ENCODE assay signal across 20 cellular contexts in genomic region chr2:95284886-95285541, GRCh38. TPM values are rescaled to one million over a fixed set of nuclear protein-coding genes. Genes with fewer than 3 reads are reported as not detected.
DNase-seq lines count a peak whose midpoint lies in the region; ATAC-seq and TF ChIP-seq lines count a peak whose summit lies in the region.
"Had no signal": no experiment of that assay in that cellular context is flagged by ENCODE, and none has a peak within 500 bp of the region (broad histone marks: within the 10 kb centered on the region; RNA-seq: fewer than 3 reads in every experiment).

No MANE protein-coding gene starts in this region.

- no peaks in the 10 kb centered on the region for H3K79me1 ChIP-seq in neuronal stem cell (ENCODE audit: low read depth, low read length)

- TF ChIP-seq CTCF in GM23338 (conservative IDR thresholded peaks at IDR 0.05; ENCODE audit: low read depth in 2 of 2) (no peak), endodermal cell (conservative IDR thresholded peaks at IDR 0.05) (no peak)

- DNase-seq in GM23338 (ENCODE audit: low spot score): peak; percentile 41
- DNase-seq in endodermal cell: peak; percentile 67
- DNase-seq in neuronal stem cell (ENCODE audit: low spot score): no peak
- DNase-seq in NCI-H1694 (lab: John Stamatoyannopoulos, UW): no peak
- DNase-seq: AML-193; DMS79; MM.1S; NCI-H1092 treated with DMSO at 0.1 percent for 48 hours; NCI-H748 treated with DMSO at 0.1 percent for 48 hours; NK-92 treated with Interleukin-12 subunit alpha and Interleukin-12 subunit beta, amount 100 ng/mL, for 24 hours; Peyer's patch had no signal

- no peak overlapping the region for H2BK5ac ChIP-seq in neuronal stem cell (ENCODE audit: low read length)

- no peak overlapping the region for H3K18ac ChIP-seq in neuronal stem cell (ENCODE audit: low read length)

- H3K4me3 Mint-ChIP-seq in GM23338 (no peak overlapping the region), endodermal cell (no peak overlapping the region)
- H3K4me3 Mint-ChIP-seq: IgD-negative memory B cell had no signal

- H3K4ac ChIP-seq in neuronal stem cell (ENCODE audit: low read length): no peak overlapping the region

- H3F3A ChIP-seq in GM23338 (replicated peaks; ENCODE audit: low read depth): no peaks in the 10 kb centered on the region

- 82 to 89% methylated on average over 9 to 13 of the region's 13 CpGs for WGBS in endodermal cell (ENCODE audit: insufficient coverage in 1 of 2, insufficient read length in 1 of 2), 2 experiments
- WGBS in neuronal stem cell (ENCODE audit: extremely low coverage in 2 of 2, insufficient read length in 2 of 2, insufficient replicate concordance in 1 of 2), 2 donors: no CpG with 5 or more reads among the region's 13 CpGs

- H3K27ac Mint-ChIP-seq in GM23338 (no peak overlapping the region), endodermal cell (no peak overlapping the region)

- no peaks in the 10 kb centered on the region for H3K79me2 ChIP-seq in GM23338 (replicated peaks; ENCODE audit: insufficient read depth)

- no peak for TF ChIP-seq EP300 in Ishikawa (IDR thresholded peaks at IDR 0.05; ENCODE audit: borderline replicate concordance)

- no peak overlapping the region for H2BK12ac ChIP-seq in neuronal stem cell (ENCODE audit: low read length)

- H3K23ac ChIP-seq in neuronal stem cell (ENCODE audit: low read depth, low read length, poor library complexity): peak overlapping the region; percentile 34

- H3K36me3 ChIP-seq in GM23338 (ENCODE audit: insufficient read depth) (no peaks in the 10 kb centered on the region), endodermal cell (ENCODE audit: control insufficient read depth, insufficient read depth, low read length) (no peaks in the 10 kb centered on the region), neuronal stem cell (replicated peaks in 1 of 2; ENCODE audit: control insufficient read depth in 2 of 2, insufficient read depth in 2 of 2, low read length in 2 of 2) (no peaks in the 10 kb centered on the region)

- H3K9me2 ChIP-seq in GM23338 (ENCODE audit: insufficient read depth): no peaks in the 10 kb centered on the region

- no peak for TF ChIP-seq RAD21 in Ishikawa (IDR thresholded peaks at IDR 0.05; ENCODE audit: low read depth)

- H3K4me3 ChIP-seq in GM23338 (no peak overlapping the region), endodermal cell (ENCODE audit: low read length) (no peak overlapping the region), neuronal stem cell (ENCODE audit: low read length in 2 of 2) (no peak overlapping the region)
- H3K4me3 ChIP-seq: Peyer's patch had no signal

- H3K9me3 Mint-ChIP-seq in GM23338: peaks cover 1% of the 10 kb centered on the region
- peaks cover under 1% of the 10 kb centered on the region for H3K9me3 Mint-ChIP-seq in endodermal cell

- no peaks in the 10 kb centered on the region for H3K9me3 ChIP-seq in endodermal cell (ENCODE audit: control insufficient read depth, low read length)
- H3K9me3 ChIP-seq in neuronal stem cell (replicated peaks in 1 of 2; ENCODE audit: control insufficient read depth in 2 of 2, insufficient read depth in 1 of 2, low read depth in 1 of 2, low read length in 2 of 2): no peaks in the 10 kb centered on the region
- H3K9me3 ChIP-seq: Peyer's patch had no signal

- H3K9ac ChIP-seq in endodermal cell (ENCODE audit: extremely low read depth, low read length, poor library complexity, severe bottlenecking) (no peak overlapping the region), neuronal stem cell (ENCODE audit: low read depth, low read length, poor library complexity) (no peak overlapping the region)

- H3K27ac ChIP-seq in GM23338 (ENCODE audit: low read depth): no peak overlapping the region
- no peak overlapping the region for H3K27ac ChIP-seq in endodermal cell (ENCODE audit: low read depth, low read length)
- no peak overlapping the region for H3K27ac ChIP-seq in neuronal stem cell (replicated peaks; ENCODE audit: low read length)
- H3K27ac ChIP-seq: C4-2B, HL-60, Peyer's patch had no signal

- H3K36me3 Mint-ChIP-seq in GM23338 (ENCODE audit: low read depth): peaks cover 1% of the 10 kb centered on the region
- no peaks in the 10 kb centered on the region for H3K36me3 Mint-ChIP-seq in endodermal cell (ENCODE audit: low read depth)

- H3K4me1 ChIP-seq in GM23338 (ENCODE audit: insufficient read depth) (no peaks in the 10 kb centered on the region), endodermal cell (ENCODE audit: control insufficient read depth, insufficient read depth, low read length) (no peaks in the 10 kb centered on the region), neuronal stem cell (ENCODE audit: control insufficient read depth in 2 of 2, insufficient read depth in 1 of 2, low read depth in 1 of 2, low read length in 2 of 2) (peaks cover 0 to 5% of the 10 kb centered on the region in 2 donors)
- H3K4me1 ChIP-seq: Peyer's patch had no signal

- peak overlapping the region; percentile 33 for H4K8ac ChIP-seq in neuronal stem cell (ENCODE audit: low read depth, low read length)

- H3K27me3 Mint-ChIP-seq in GM23338 (ENCODE audit: insufficient read depth, low read depth, poor library complexity): peaks cover 6% of the 10 kb centered on the region
- H3K27me3 Mint-ChIP-seq in endodermal cell (ENCODE audit: insufficient read depth): no peaks in the 10 kb centered on the region
- H3K27me3 Mint-ChIP-seq: IgD-negative memory B cell had no signal

- no peak overlapping the region for H2BK120ac ChIP-seq in neuronal stem cell (ENCODE audit: low read depth, low read length)

- H2BK15ac ChIP-seq in neuronal stem cell (ENCODE audit: low read length): no peak overlapping the region

- H4K20me1 ChIP-seq in GM23338 (replicated peaks; ENCODE audit: insufficient read depth): no peaks in the 10 kb centered on the region

- no peak overlapping the region for H2AFZ ChIP-seq in GM23338
- no peak overlapping the region for H2AFZ ChIP-seq in neuronal stem cell (ENCODE audit: low read length)

- H3K27me3 ChIP-seq in GM23338 (ENCODE audit: insufficient read depth) (no peaks in the 10 kb centered on the region), endodermal cell (ENCODE audit: control insufficient read depth, insufficient read depth, low read length, poor library complexity, severe bottlenecking) (no peaks in the 10 kb centered on the region), neuronal stem cell (ENCODE audit: control insufficient read depth in 3 of 3, insufficient read depth in 3 of 3, low read depth in 1 of 3, low read length in 3 of 3) (no peaks in the 10 kb centered on the region)
- H3K27me3 ChIP-seq: Peyer's patch had no signal

- peaks cover 3% of the 10 kb centered on the region for H3K4me1 Mint-ChIP-seq in GM23338
- H3K4me1 Mint-ChIP-seq in endodermal cell: no peaks in the 10 kb centered on the region

- H4K91ac ChIP-seq in neuronal stem cell (ENCODE audit: low read depth, low read length, poor library complexity): no peak overlapping the region

- no peak overlapping the region for H3K14ac ChIP-seq in neuronal stem cell (ENCODE audit: low read length)

- H3K4me2 ChIP-seq in GM23338 (no peak overlapping the region), neuronal stem cell (ENCODE audit: insufficient read depth, low read length, poor library complexity, severe bottlenecking) (no peak overlapping the region)

- peak; percentile 44 for ATAC-seq in GM23338
- ATAC-seq in HG03280 (IDR thresholded peaks at IDR 0.05; ENCODE audit: unreplicated experiment): no peak
- ATAC-seq in GM18517 (IDR thresholded peaks at IDR 0.05; ENCODE audit: unreplicated experiment): no peak
- ATAC-seq: Right ventricle myocardium inferior had no signal

- no peak overlapping the region for H2AK5ac ChIP-seq in neuronal stem cell (ENCODE audit: low read depth, low read length)

TF ChIP-seq in Ishikawa, 13 proteins besides CTCF, POLR2A, EP300 and RAD21:
- TF ChIP-seq FOXM1 (IDR thresholded peaks at IDR 0.05; ENCODE audit: borderline replicate concordance, low read depth) (no peak), REST (IDR thresholded peaks at IDR 0.05; ENCODE audit: low read depth) (peak; percentile 83)
TF ChIP-seq in Ishikawa: peak in this region for 1.

RNA-seq across cellular contexts. Expression of gene PROM2, which starts 10.8 kb away (rescaled TPM):
- 2.2 TPM in 2 replicates for total RNA-seq in GM23338 (2014; rRNA removed; shearing (Covaris generic))
- polyA plus RNA-seq in GM23338 (2016; fragmentation: Nextera tagmentation; extraction: Ambion mirVana): 1.1 and 2.1 TPM in 2 replicates
- 1 to 10 TPM; 2.2 to 2.3 TPM for total RNA-seq in endodermal cell
- polyA plus RNA-seq in endodermal cell (2013, experiment 1 of 2): 2.1 TPM
- 1.3 TPM for polyA plus RNA-seq in endodermal cell (2013, experiment 2 of 2)
- polyA plus RNA-seq in neuronal stem cell (2013, experiment 1 of 2): 1.5 TPM
- polyA plus RNA-seq in neuronal stem cell (2013, experiment 2 of 2): 0.83 TPM
- total RNA-seq: HT1080, SK-MEL-5 had no signal
- polyA plus RNA-seq: IgD-negative memory B cell had no signal

RNA-seq across cellular contexts. Expression of gene KCNIP3, which starts 12.1 kb away (rescaled TPM):
- 0.83 and 2.6 TPM in 2 replicates for total RNA-seq in GM23338 (2014; rRNA removed; shearing (Covaris generic))
- polyA plus RNA-seq in GM23338 (2016; fragmentation: Nextera tagmentation; extraction: Ambion mirVana): 0.32 and 0.45 TPM in 2 replicates
- 1 to 10 TPM in 1 of 2 donors, under 1 TPM in 1; 0.26 to 1.3 TPM for total RNA-seq in endodermal cell
- 5.0 TPM for polyA plus RNA-seq in endodermal cell (2013, experiment 1 of 2)
- polyA plus RNA-seq in endodermal cell (2013, experiment 2 of 2): 4.1 TPM
- 2.7 TPM for polyA plus RNA-seq in neuronal stem cell (2013, experiment 1 of 2)
- polyA plus RNA-seq in neuronal stem cell (2013, experiment 2 of 2): 2.7 TPM
- polyA plus RNA-seq: IgD-negative memory B cell had no signal

Comparison
In these comparisons a context has a peak if more than half of its experiments do, and no peak if none do; other contexts are left out.
1. DNase-seq: peak in GM23338 (single experiment) and endodermal cell (single experiment); none in neuronal stem cell (single experiment) and NCI-H1694 (single experiment).